8 cellular contexts compared by ENCODE assay signal in genomic region chr22:37686002-37686982, GRCh38. TPM values are rescaled to one million over a fixed set of nuclear protein-coding genes. Genes with fewer than 3 reads are reported as not detected.
DNase-seq lines count a peak whose midpoint lies in the region; ATAC-seq and TF ChIP-seq lines count a peak whose summit lies in the region.

NOL12 (plus strand) TSS chr22:37686343; CDS start chr22:37686393, 50 bp downstream.

- TF ChIP-seq POLR2A in GM18526 (IDR thresholded peaks at IDR 0.05; ENCODE audit: extremely low read depth, insufficient read length): peak; percentile 63

- peak; percentile 59 for DNase-seq in A172 (ENCODE audit: low spot score)
- DNase-seq in NCI-H446 (lab: John Stamatoyannopoulos, UW): peak; percentile 68 to 87
- DNase-seq in activated CD4-positive, alpha-beta T cell treated with anti-CD3 and anti-CD28 coated beads for 1 hour: peak; percentile 68
- peak; percentile 88 for DNase-seq in cerebellum (ENCODE audit: low spot score)
- peak; percentile 78 for DNase-seq in kidney glomerular epithelial cell (lab: John Stamatoyannopoulos, UW)
- DNase-seq in stimulated activated CD4-positive, alpha-beta T cell treated with anti-CD3 and anti-CD28 coated beads, Interleukin-1b, Interleukin-23, amount 100 ng/mL, for 24 hours (ENCODE audit: low read depth in 4 of 4, low spot score in 1 of 4): peak; percentile 29 to 66 (median 58)

- ATAC-seq in HG03139 (IDR thresholded peaks at IDR 0.05; ENCODE audit: unreplicated experiment): peak; percentile 78

RNA-seq across cellular contexts. Expression of gene NOL12, which starts in this region (rescaled TPM):
- 24.2 and 56.1 TPM in 2 replicates for total RNA-seq in A172 (2014; rRNA removed; shearing (Covaris generic))
- total RNA-seq in cerebellum: 11.3 TPM

Comparison
In these comparisons a context has a peak if more than half of its experiments do, and no peak if none do; other contexts are left out.
1. Peak in every context shown above with its lines: DNase-seq and ATAC-seq.